ENCODE assay signal across 9 cellular contexts in the genomic region with DNA sequence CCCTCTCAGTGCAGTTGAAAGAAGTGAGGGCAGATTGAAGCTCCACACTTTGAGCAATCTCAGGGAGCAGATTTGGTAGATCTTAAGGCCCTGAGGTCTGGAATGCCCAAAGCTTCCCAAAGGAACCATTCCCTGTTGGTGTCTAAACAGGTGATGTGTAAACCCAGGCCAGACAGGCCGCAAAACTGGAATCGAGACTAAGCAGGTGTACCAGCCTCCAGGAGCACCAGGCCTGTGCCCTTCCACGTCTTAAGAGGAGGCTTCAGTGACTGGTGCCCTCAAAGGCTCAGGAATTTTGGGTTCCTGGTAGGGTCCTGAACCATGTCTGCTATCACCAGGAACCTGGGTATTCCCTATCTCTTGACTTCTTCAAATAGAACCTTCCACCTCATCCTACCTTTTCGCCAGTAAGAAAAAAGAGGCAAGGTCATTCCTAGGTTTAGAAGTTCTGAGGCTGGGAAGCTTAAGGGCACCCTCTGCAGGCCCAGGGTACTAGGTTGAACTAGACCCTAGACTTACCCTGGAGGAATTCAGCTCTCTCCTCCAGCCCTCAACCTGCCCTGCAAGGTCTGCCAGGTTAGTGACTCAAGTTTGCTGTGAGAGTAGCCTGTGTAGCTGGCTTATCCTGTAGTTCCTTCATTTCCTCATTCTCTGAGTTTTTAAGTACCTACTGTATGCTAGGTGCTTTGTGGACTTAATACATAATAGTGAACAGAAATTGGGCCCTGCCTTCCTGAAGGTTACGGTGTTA.
DNase-seq lines count a peak whose midpoint lies in the region; ATAC-seq and TF ChIP-seq lines count a peak whose summit lies in the region.
"Had no signal": no experiment of that assay in that cellular context is flagged by ENCODE, and none has a peak within 500 bp of the region (broad histone marks: within the 10 kb centered on the region; RNA-seq: fewer than 3 reads in every experiment).

No MANE protein-coding gene starts in this region.

- intact Hi-C loops in activated CD4-positive, alpha-beta T cell treated with anti-CD3 and anti-CD28 coated beads for 36 hours (cut with DNase I, micrococcal nuclease) = loop anchor here (2.0 to 5.0 kb wide), 2 partner anchors 159 to 204 kb away; no protein-coding TSS in a partner anchor
- intact Hi-C loops in activated CD4-positive, alpha-beta T cell treated with anti-CD3 and anti-CD28 coated beads, Interleukin-2, amount 10 ng/mL, durations not matched to agents 24 days and 14 days (cut with micrococcal nuclease) = no loop called here
- intact Hi-C loops in right lobe of liver (cut with DNase I) = loop anchor here (10.0 kb wide), 1 partner anchor 49 kb away; no protein-coding TSS in a partner anchor

- peaks cover 12% of the 10 kb centered on the region for H3K4me1 Mint-ChIP-seq in activated CD4-positive, alpha-beta T cell treated with anti-CD3 and anti-CD28 coated beads for 36 hours
- H3K4me1 Mint-ChIP-seq in activated CD4-positive, alpha-beta T cell treated with anti-CD3 and anti-CD28 coated beads, Interleukin-2, amount 10 ng/mL, durations not matched to agents 24 days and 14 days = peaks cover 6% of the 10 kb centered on the region
- H3K4me1 Mint-ChIP-seq: central memory CD8-positive, alpha-beta T cell had no signal

- H3K27ac ChIP-seq in right lobe of liver (peak overlapping the region in 2 of 3 donors; percentile 32 to 40), tibial nerve (peak overlapping the region; percentile 67 to 91 (median 88))

- H3K36me3 Mint-ChIP-seq in activated CD4-positive, alpha-beta T cell treated with anti-CD3 and anti-CD28 coated beads for 36 hours (ENCODE audit: low read depth) = no peaks in the 10 kb centered on the region
- H3K36me3 Mint-ChIP-seq in activated CD4-positive, alpha-beta T cell treated with anti-CD3 and anti-CD28 coated beads, Interleukin-2, amount 10 ng/mL, durations not matched to agents 24 days and 14 days (ENCODE audit: low read depth) = no peaks in the 10 kb centered on the region

- peak; percentile 6 for TF ChIP-seq CTCF in astrocyte of the cerebellum (IDR thresholded peaks at IDR 0.05; ENCODE audit: low read depth, low read length, missing control alignments)
- peak in 1 of 4 donors; percentile 13 for TF ChIP-seq CTCF in right lobe of liver (IDR thresholded peaks at IDR 0.05)
- TF ChIP-seq CTCF in tibial nerve (IDR thresholded peaks at IDR 0.05) = no peak

- no peak overlapping the region for H3K27ac Mint-ChIP-seq in activated CD4-positive, alpha-beta T cell treated with anti-CD3 and anti-CD28 coated beads for 36 hours
- no peak overlapping the region for H3K27ac Mint-ChIP-seq in activated CD4-positive, alpha-beta T cell treated with anti-CD3 and anti-CD28 coated beads, Interleukin-2, amount 10 ng/mL, durations not matched to agents 24 days and 14 days

- H3K36me3 ChIP-seq in right lobe of liver (peaks cover 0 to 27% (median 4%) of the 10 kb centered on the region in 4 donors), tibial nerve (peaks cover 0 to 50% (median 0%) of the 10 kb centered on the region in 3 donors)

- peaks cover 3% of the 10 kb centered on the region for H3K9me3 Mint-ChIP-seq in activated CD4-positive, alpha-beta T cell treated with anti-CD3 and anti-CD28 coated beads for 36 hours (ENCODE audit: low read depth)
- H3K9me3 Mint-ChIP-seq in activated CD4-positive, alpha-beta T cell treated with anti-CD3 and anti-CD28 coated beads, Interleukin-2, amount 10 ng/mL, durations not matched to agents 24 days and 14 days = peaks cover 9% of the 10 kb centered on the region
- H3K9me3 Mint-ChIP-seq: central memory CD8-positive, alpha-beta T cell had no signal

- H3K4me1 ChIP-seq in right lobe of liver (peaks cover 0 to 57% (median 23%) of the 10 kb centered on the region in 4 donors), tibial nerve (peaks cover 0 to 81% (median 37%) of the 10 kb centered on the region in 4 donors)

- TF ChIP-seq POLR2A in right lobe of liver (IDR thresholded peaks at IDR 0.05) (no peak), tibial nerve (IDR thresholded peaks at IDR 0.05) (no peak)

- H3K4me3 ChIP-seq in astrocyte of the cerebellum (ENCODE audit: low read depth, low read length) (no peak overlapping the region), right lobe of liver (no peak overlapping the region), tibial nerve (no peak overlapping the region)

- H3K9me3 ChIP-seq in right lobe of liver (no peaks in the 10 kb centered on the region), tibial nerve (peaks cover 0 to 7% (median 0%) of the 10 kb centered on the region in 4 donors)

- no peak for TF ChIP-seq EP300 in tibial nerve (IDR thresholded peaks at IDR 0.05)

- CTCF ChIA-PET in activated CD4-positive, alpha-beta T cell treated with anti-CD3 and anti-CD28 coated beads for 36 hours (lab: Charles Lee) = interaction anchor here (0.6 to 1.0 kb wide), 4 partner anchors 67 to 201 kb away, joined by 3 read pairs; no protein-coding TSS in a partner anchor

- no peak overlapping the region for H3K4me3 Mint-ChIP-seq in activated CD4-positive, alpha-beta T cell treated with anti-CD3 and anti-CD28 coated beads for 36 hours
- H3K4me3 Mint-ChIP-seq in activated CD4-positive, alpha-beta T cell treated with anti-CD3 and anti-CD28 coated beads, Interleukin-2, amount 10 ng/mL, durations not matched to agents 24 days and 14 days = no peak overlapping the region
- H3K4me3 Mint-ChIP-seq: central memory CD8-positive, alpha-beta T cell had no signal

- no peaks in the 10 kb centered on the region for H3K27me3 ChIP-seq in right lobe of liver
- no peaks in the 10 kb centered on the region for H3K27me3 ChIP-seq in tibial nerve

- WGBS in right lobe of liver (ENCODE audit: insufficient coverage, low coverage, low lambda C conversion rate, missing lambda C conversion rate) = 100% methylated on average over 1 of the region's 5 CpGs
- 93 to 97% methylated on average over 5 of the region's 5 CpGs for WGBS in tibial nerve, 2 donors

- POLR2A ChIA-PET in activated CD4-positive, alpha-beta T cell treated with anti-CD3 and anti-CD28 coated beads for 36 hours (lab: Charles Lee) = interaction anchor here (0.6 kb wide), 1 partner anchor 61 kb away, joined by 3 read pairs; no protein-coding TSS in a partner anchor

- no peaks in the 10 kb centered on the region for H3K27me3 Mint-ChIP-seq in activated CD4-positive, alpha-beta T cell treated with anti-CD3 and anti-CD28 coated beads for 36 hours
- H3K27me3 Mint-ChIP-seq in activated CD4-positive, alpha-beta T cell treated with anti-CD3 and anti-CD28 coated beads, Interleukin-2, amount 10 ng/mL, durations not matched to agents 24 days and 14 days = no peaks in the 10 kb centered on the region
- H3K27me3 Mint-ChIP-seq: central memory CD8-positive, alpha-beta T cell had no signal

- in situ Hi-C loops in astrocyte of the cerebellum (cut with HindIII; ENCODE audit: low sequenced_read_pairs) = no loop called here

- DNase-seq in activated CD4-positive, alpha-beta T cell treated with anti-CD3 and anti-CD28 coated beads for 36 hours = no peak
- DNase-seq in activated CD4-positive, alpha-beta T cell treated with anti-CD3 and anti-CD28 coated beads, Interleukin-2, amount 10 ng/mL, durations not matched to agents 24 days and 14 days = no peak
- no peak for DNase-seq in astrocyte of the cerebellum (ENCODE audit: low read depth)
- DNase-seq in right lobe of liver = no peak
- DNase-seq in tibial nerve (ENCODE audit: low spot score in 2 of 2) = no peak
- DNase-seq in stimulated activated naive CD4-positive, alpha-beta T cell treated with Interleukin-2 at 50 U/mL for 16 hours (lab: John Stamatoyannopoulos, UW) = no peak

- peak; percentile 39 for ATAC-seq in activated CD4-positive, alpha-beta T cell treated with anti-CD3 and anti-CD28 coated beads for 36 hours
- ATAC-seq in right lobe of liver (peak in 3 of 4 donors; percentile 12 to 33 (median 19)), GM21528 (IDR thresholded peaks at IDR 0.05; ENCODE audit: low FRiP score, unreplicated experiment) (no peak), HG03095 (IDR thresholded peaks at IDR 0.05; ENCODE audit: unreplicated experiment) (no peak)

Comparison
In these comparisons a context has a peak if more than half of its experiments do, and no peak if none do; other contexts are left out.
1. ATAC-seq: peak in activated CD4-positive, alpha-beta T cell treated with anti-CD3 and anti-CD28 coated beads for 36 hours (single experiment) and right lobe of liver (3 of 4); none in GM21528 (single experiment) and HG03095 (single experiment).